Comparison of ENCODE assay signal across 19 cellular contexts in genomic region chr1:184476187-184476586, GRCh38.
DNase-seq lines count a peak whose midpoint lies in the region; ATAC-seq and TF ChIP-seq lines count a peak whose summit lies in the region.
"Had no signal": no experiment of that assay in that cellular context is flagged by ENCODE, and none has a peak within 500 bp of the region (broad histone marks: within the 10 kb centered on the region; RNA-seq: fewer than 3 reads in every experiment).

No MANE protein-coding gene starts in this region.

- TF ChIP-seq CTCF in psoas muscle (IDR thresholded peaks at IDR 0.05) (no peak), testis (IDR thresholded peaks at IDR 0.05) (no peak)

- H3K4me3 ChIP-seq in psoas muscle (no peak overlapping the region), testis (no peak overlapping the region)
- H3K4me3 ChIP-seq: GM23338 had no signal

- 82 to 98% (median 92%) methylated on average over 2 of the region's 2 CpGs for WGBS in psoas muscle, 3 donors
- 59 to 85% methylated on average over 2 of the region's 2 CpGs for WGBS in testis, 2 donors

- H3K9me3 ChIP-seq in psoas muscle (peaks cover 25% of the 10 kb centered on the region), testis (no peaks in the 10 kb centered on the region)

- peaks cover 0 to 33% of the 10 kb centered on the region in 2 donors for H3K36me3 ChIP-seq in psoas muscle (ENCODE audit: insufficient read depth in 1 of 2, low read depth in 1 of 2)
- no peaks in the 10 kb centered on the region for H3K36me3 ChIP-seq in testis (ENCODE audit: low read depth, missing control alignments)

- H3K4me1 ChIP-seq in psoas muscle: peaks cover 27% of the 10 kb centered on the region
- peaks cover 19% of the 10 kb centered on the region for H3K4me1 ChIP-seq in testis

- DNase-seq in amniotic epithelial cell (ENCODE audit: low read depth) (peak; percentile 67), left kidney (ENCODE audit: low read depth, low spot score) (peak; percentile 18), psoas muscle (no peak), testis (peak; percentile 31), NCI-H1436 (lab: John Stamatoyannopoulos, UW) (no peak), mesenteric fat pad (ENCODE audit: low spot score) (no peak)
- DNase-seq: C1 segment of cervical spinal cord; Calu3; CD4-positive, alpha-beta memory T cell; COR-L47; DMS53; DMS79 treated with DMSO at 0.1 percent for 48 hours; GF-D8; H9; HFFc6 had no signal

- H3K27ac ChIP-seq in psoas muscle (peak overlapping the region; percentile 0), testis (no peak overlapping the region)

- H3K27me3 ChIP-seq in psoas muscle (ENCODE audit: insufficient read depth in 3 of 3, low read length in 2 of 3) (no peaks in the 10 kb centered on the region), testis (no peaks in the 10 kb centered on the region)

- TF ChIP-seq POLR2A in testis (IDR thresholded peaks at IDR 0.05): no peak

- ATAC-seq in psoas muscle (no peak), GM19397 (IDR thresholded peaks at IDR 0.05; ENCODE audit: unreplicated experiment) (no peak), GM21825 (IDR thresholded peaks at IDR 0.05; ENCODE audit: unreplicated experiment) (no peak)
- ATAC-seq: GM23338, HCT116 had no signal

- intact Hi-C loops in psoas muscle (cut with DNase I): no loop called here
- intact Hi-C loops in testis (cut with DNase I; ENCODE audit: low total_unique reads): no loop called here

Comparison
In these comparisons a context has a peak if more than half of its experiments do, and no peak if none do; other contexts are left out.
1. DNase-seq: peak in amniotic epithelial cell (single experiment), left kidney (single experiment) and testis (single experiment); none in psoas muscle (0 of 2), NCI-H1436 (single experiment) and mesenteric fat pad (single experiment).